ENCODE assay signal across 22 cellular contexts in genomic region chr10:127993281-127993680, GRCh38.
"Had no signal": no experiment of that assay in that cellular context is flagged by ENCODE, and none has a peak within 500 bp of the region (broad histone marks: within the 10 kb centered on the region; RNA-seq: fewer than 3 reads in every experiment).

No MANE protein-coding gene starts in this region.

- H3K27me3 Mint-ChIP-seq: dendritic cell treated with granulocyte-macrophage colony-stimulating factor and Interleukin-4, amounts not matched to agents 40 ng/mL and 50 ng/mL, for 4 days had no signal

- ATAC-seq: activated CD4-positive, CD25-positive, alpha-beta regulatory T cell treated with anti-CD3 and anti-CD28 coated beads, Interleukin-2, amount 50 U/mL, for 24 hours; activated CD8-positive, alpha-beta memory T cell treated with anti-CD3 and anti-CD28 coated beads, Interleukin-2, amount 10 ng/mL, durations not matched to agents 7 days and 5 days; body of pancreas; right lobe of liver; stimulated activated naive B cell treated with anti-CD40 and anti-IgM and Interleukin-4, amounts not matched to agents 10 μg/mL and 1 μg/mL and 100 μg/mL, for 72 hours; T-cell had no signal

- H3K27ac Mint-ChIP-seq: activated CD8-positive, alpha-beta memory T cell treated with anti-CD3 and anti-CD28 coated beads, Interleukin-2, amount 10 ng/mL, durations not matched to agents 7 days and 5 days; dendritic cell treated with granulocyte-macrophage colony-stimulating factor and Interleukin-4, amounts not matched to agents 40 ng/mL and 50 ng/mL, for 4 days; immature natural killer cell; nephron progenitor cell; stimulated activated naive B cell treated with anti-CD40 and anti-IgM and Interleukin-4, amounts not matched to agents 10 μg/mL and 1 μg/mL and 100 μg/mL, for 72 hours; T-cell; T-helper 2 cell treated with Interferon-gamma antibody and Interleukin-4, amounts not matched to agents 5 μg/mL and 100 μg/mL, for 36 hours had no signal

- FAIRE-seq: endometrium, small intestine had no signal

- H3K9me3 Mint-ChIP-seq: dendritic cell treated with granulocyte-macrophage colony-stimulating factor and Interleukin-4, amounts not matched to agents 40 ng/mL and 50 ng/mL, for 4 days; immature natural killer cell; nephron progenitor cell; stimulated activated naive B cell treated with anti-CD40 and anti-IgM and Interleukin-4, amounts not matched to agents 10 μg/mL and 1 μg/mL and 100 μg/mL, for 72 hours; T-cell; T-helper 2 cell treated with Interferon-gamma antibody and Interleukin-4, amounts not matched to agents 5 μg/mL and 100 μg/mL, for 36 hours had no signal

- H3K27ac ChIP-seq: body of pancreas, cardiac muscle cell, left ventricle myocardium inferior, parathyroid adenoma, right lobe of liver, transverse colon, VCaP had no signal

- H3K4me3 Mint-ChIP-seq: activated CD8-positive, alpha-beta memory T cell treated with anti-CD3 and anti-CD28 coated beads, Interleukin-2, amount 10 ng/mL, durations not matched to agents 7 days and 5 days; dendritic cell treated with granulocyte-macrophage colony-stimulating factor and Interleukin-4, amounts not matched to agents 40 ng/mL and 50 ng/mL, for 4 days; immature natural killer cell; nephron progenitor cell; stimulated activated naive B cell treated with anti-CD40 and anti-IgM and Interleukin-4, amounts not matched to agents 10 μg/mL and 1 μg/mL and 100 μg/mL, for 72 hours; T-cell; T-helper 2 cell treated with Interferon-gamma antibody and Interleukin-4, amounts not matched to agents 5 μg/mL and 100 μg/mL, for 36 hours had no signal

- DNase-seq: activated CD8-positive, alpha-beta memory T cell treated with anti-CD3 and anti-CD28 coated beads, Interleukin-2, amount 10 ng/mL, durations not matched to agents 7 days and 5 days; activated naive CD4-positive, alpha-beta T cell; activated T-cell treated with anti-CD3 and anti-CD28 coated beads for 4 hours; body of pancreas; effector CD4-positive, alpha-beta T cell; immature natural killer cell; left ventricle myocardium inferior; nephron progenitor cell; nucleus accumbens; right lobe of liver; small intestine; stimulated activated CD4-positive, alpha-beta T cell treated with anti-CD3 and anti-CD28 coated beads, Interleukin-15, amount 100 ng/mL, for 24 hours; stimulated activated naive B cell treated with anti-CD40 and anti-IgM and Interleukin-4, amounts not matched to agents 10 μg/mL and 1 μg/mL and 100 μg/mL, for 72 hours; T-cell; transverse colon had no signal

- H3K27me3 ChIP-seq: body of pancreas, right lobe of liver, transverse colon had no signal

- H3K9me3 ChIP-seq: body of pancreas, left ventricle myocardium inferior, right lobe of liver, transverse colon had no signal

- H3K36me3 ChIP-seq: cardiac muscle cell, left ventricle myocardium inferior, right lobe of liver, transverse colon had no signal

- H3K4me3 ChIP-seq: body of pancreas, cardiac muscle cell, left ventricle myocardium inferior, right lobe of liver, transverse colon had no signal

- H3K36me3 Mint-ChIP-seq: activated CD8-positive, alpha-beta memory T cell treated with anti-CD3 and anti-CD28 coated beads, Interleukin-2, amount 10 ng/mL, durations not matched to agents 7 days and 5 days; immature natural killer cell; stimulated activated naive B cell treated with anti-CD40 and anti-IgM and Interleukin-4, amounts not matched to agents 10 μg/mL and 1 μg/mL and 100 μg/mL, for 72 hours; T-cell had no signal
